ENCODE assay signal across 8 cellular contexts in the genomic region with DNA sequence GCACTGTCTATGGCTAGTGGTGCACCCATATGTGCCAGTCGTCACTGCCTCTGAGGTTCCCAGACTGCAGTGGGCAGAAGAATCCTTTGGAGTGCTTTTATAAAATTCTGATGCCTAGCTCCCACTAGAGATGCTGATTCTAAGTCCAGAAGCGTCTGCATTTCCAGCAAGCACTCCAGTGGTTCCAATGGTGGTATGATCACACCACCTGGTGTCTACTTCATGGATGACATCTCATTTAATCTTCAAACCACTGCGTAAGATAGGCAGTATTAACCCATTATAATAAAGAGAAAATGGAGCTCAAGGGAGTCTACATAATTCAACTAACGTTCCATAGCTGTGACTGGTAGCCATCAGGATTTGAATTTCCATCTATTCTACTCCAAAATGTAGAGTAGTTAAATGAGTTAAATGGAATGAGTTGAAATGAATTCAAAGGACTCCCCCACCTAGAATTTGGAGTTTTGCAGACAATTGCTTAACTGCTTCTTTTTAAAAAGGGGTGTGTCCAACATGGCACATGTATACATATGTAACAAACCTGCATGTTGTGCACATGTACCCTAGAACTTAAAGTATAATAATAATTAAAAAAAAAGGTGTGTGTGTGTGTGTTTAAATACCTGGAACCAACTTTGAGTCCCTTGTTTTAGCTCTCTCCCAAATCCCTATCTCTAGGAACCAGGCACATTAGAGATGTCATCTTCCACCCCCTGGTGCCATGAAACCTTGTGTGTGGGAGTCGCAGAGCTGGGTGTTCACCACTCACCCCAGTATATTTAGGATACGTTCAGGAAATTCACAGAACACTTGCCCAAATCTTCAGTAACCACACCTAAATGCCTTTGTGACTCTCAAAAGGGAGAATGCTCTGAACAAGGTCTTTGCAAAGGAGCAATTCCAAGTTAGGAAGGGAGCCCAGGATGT. TPM values are rescaled to one million over a fixed set of nuclear protein-coding genes. Genes with fewer than 3 reads are reported as not detected.
DNase-seq lines count a peak whose midpoint lies in the region; ATAC-seq, FAIRE-seq and TF ChIP-seq lines count a peak whose summit lies in the region.

No MANE protein-coding gene starts in this region.

- ATAC-seq in A549 (peak; percentile 87 to 95), heart right ventricle (peak in 7 of 8 donors; percentile 65 to 88 (median 80)), GM21529 (IDR thresholded peaks at IDR 0.05; ENCODE audit: unreplicated experiment) (no peak)
- peak; percentile 75 for ATAC-seq in stimulated activated effector memory CD8-positive, alpha-beta T cell treated with anti-CD3 and anti-CD28 coated beads, Interleukin-12 subunit alpha, Interleukin-12 subunit beta, amount 100 ng/mL, for 72 hours

- no peaks in the 10 kb centered on the region for H3K9me3 Mint-ChIP-seq in stimulated activated effector memory CD8-positive, alpha-beta T cell treated with anti-CD3 and anti-CD28 coated beads, Interleukin-12 subunit alpha, Interleukin-12 subunit beta, amount 100 ng/mL, for 72 hours

- FAIRE-seq in A549 (lab: Jason Lieb, UNC) = no peak

- TF ChIP-seq EP300 in A549 (IDR thresholded peaks at IDR 0.05) = no peak

- H3K4me1 ChIP-seq in A549 (peaks cover 33% of the 10 kb centered on the region), heart right ventricle (peaks cover 0 to 11% (median 0%) of the 10 kb centered on the region in 9 donors)

- TF ChIP-seq POLR2A in A549 (IDR thresholded peaks at IDR 0.05; ENCODE audit: low read length) = no peak

- POLR2A ChIA-PET in A549 (lab: Yijun Ruan, JAX) = interaction anchor here (0.6 to 1.3 kb wide), 5 partner anchors 14 to 435 kb away, joined by 3 read pairs; partner anchors contain the start of gene CABYR

- DNase-seq in A549 (ENCODE audit: low read depth in 1 of 2, low spot score in 1 of 2) (peak; percentile 43 to 79), Daoy (ENCODE audit: low read depth) (peak; percentile 53), LNCaP clone FGC (ENCODE audit: low read depth) (no peak), WERI-Rb-1 (peak; percentile 29), heart right ventricle (peak in 1 of 2 donors; percentile 29), activated T-cell treated with anti-CD3 and anti-CD28 coated beads for 4 hours (no peak)
- DNase-seq in stimulated activated effector memory CD8-positive, alpha-beta T cell treated with anti-CD3 and anti-CD28 coated beads, Interleukin-12 subunit alpha, Interleukin-12 subunit beta, amount 100 ng/mL, for 72 hours (ENCODE audit: low spot score in 2 of 2) = no peak

- H3K36me3 ChIP-seq in WERI-Rb-1 (no peaks in the 10 kb centered on the region), heart right ventricle (no peaks in the 10 kb centered on the region)

- no peak overlapping the region for H3K4me2 ChIP-seq in A549

- peaks cover 8% of the 10 kb centered on the region; the same call in 2 of the 3 replicates for H3K9me3 ChIP-seq in A549
- no peaks in the 10 kb centered on the region for H3K9me3 ChIP-seq in WERI-Rb-1 (ENCODE audit: severe bottlenecking)
- H3K9me3 ChIP-seq in heart right ventricle = peaks cover 0 to 17% (median 5%) of the 10 kb centered on the region in 11 donors

- H3K4me3 Mint-ChIP-seq in stimulated activated effector memory CD8-positive, alpha-beta T cell treated with anti-CD3 and anti-CD28 coated beads, Interleukin-12 subunit alpha, Interleukin-12 subunit beta, amount 100 ng/mL, for 72 hours = no peak overlapping the region

- no peak overlapping the region for H3K27ac Mint-ChIP-seq in stimulated activated effector memory CD8-positive, alpha-beta T cell treated with anti-CD3 and anti-CD28 coated beads, Interleukin-12 subunit alpha, Interleukin-12 subunit beta, amount 100 ng/mL, for 72 hours

- TF ChIP-seq RAD21 in A549 (conservative IDR thresholded peaks at IDR 0.05 in 1 of 2, IDR thresholded peaks at IDR 0.05 in 1 of 2) = peak; percentile 90 to 94

- H3K27ac ChIP-seq in A549 (peak overlapping the region; percentile 36 to 41; a peak in 5 of 6 replicates), WERI-Rb-1 (no peak overlapping the region), heart right ventricle (peak overlapping the region in 2 of 10 donors; percentile 6 to 16)

- H3K4me1 Mint-ChIP-seq in stimulated activated effector memory CD8-positive, alpha-beta T cell treated with anti-CD3 and anti-CD28 coated beads, Interleukin-12 subunit alpha, Interleukin-12 subunit beta, amount 100 ng/mL, for 72 hours = peaks cover 12% of the 10 kb centered on the region

- H3K4me3 ChIP-seq in A549 (no peak overlapping the region), LNCaP clone FGC (ENCODE audit: low read depth, low read length) (no peak overlapping the region), WERI-Rb-1 (ENCODE audit: low read depth, low read length) (no peak overlapping the region), heart right ventricle (no peak overlapping the region)

- CTCF ChIA-PET in A549 (lab: Yijun Ruan, JAX) = interaction anchor here (0.6 to 6.8 kb wide), 67 partner anchors 8 to 672 kb away, joined by 3 to 89 read pairs (median 5); partner anchors contain the start of genes LAMA3, NPC1 and RMC1

- no peaks in the 10 kb centered on the region for H3K36me3 Mint-ChIP-seq in stimulated activated effector memory CD8-positive, alpha-beta T cell treated with anti-CD3 and anti-CD28 coated beads, Interleukin-12 subunit alpha, Interleukin-12 subunit beta, amount 100 ng/mL, for 72 hours

- H3K27me3 ChIP-seq in WERI-Rb-1 (ENCODE audit: insufficient read depth, low read depth, severe bottlenecking) (no peaks in the 10 kb centered on the region), heart right ventricle (peaks cover 0 to 7% (median 0%) of the 10 kb centered on the region in 7 donors)

- WGBS in A549 (ENCODE audit: missing lambda C conversion rate) = 38% methylated on average over 6 of the region's 6 CpGs
- 52 to 56% methylated on average over 6 of the region's 6 CpGs for WGBS in heart right ventricle, 2 donors

- peak; percentile 73 for TF ChIP-seq CTCF in A549 (IDR thresholded peaks at IDR 0.05)
- TF ChIP-seq CTCF in LNCaP clone FGC (IDR thresholded peaks at IDR 0.05; ENCODE audit: control insufficient read depth, extremely low read depth, insufficient read depth) = peak; percentile 71
- TF ChIP-seq CTCF in WERI-Rb-1 (IDR thresholded peaks at IDR 0.05; ENCODE audit: low read depth, low read length) = peak; percentile 30; the same call in 1 of the 2 replicates
- peak; percentile 27 to 78 (median 61) for TF ChIP-seq CTCF in heart right ventricle (IDR thresholded peaks at IDR 0.05)

- intact Hi-C loops in heart right ventricle (cut with DNase I) = loop anchor here (1.0 to 10.0 kb wide), 5 partner anchors 81 to 189 kb away; no protein-coding TSS in a partner anchor

TF ChIP-seq in A549, 52 proteins besides CTCF, POLR2A, EP300 and RAD21:
- no peak for TF ChIP-seq EHF (CRISPR knock-in tag; IDR thresholded peaks at IDR 0.05)
- TF ChIP-seq SMC3 (IDR thresholded peaks at IDR 0.05) = peak; percentile 89

RNA-seq across cellular contexts. Expression of gene LAMA3, which starts 14.1 kb away (rescaled TPM):
- polyA plus RNA-seq in A549 (2011; rRNA removed) (31.0 and 40.1 TPM in 2 replicates), A549 (2017; fragmentation: RNase III; extraction: RNeasy Plus Mini Kit Qiagen cat#74134 plus additional on column Dnase treatment) (18.2 to 24.1 TPM (median 19.4 TPM) in 3 replicates), heart right ventricle (1 to 10 TPM; 1.7 to 3.7 TPM)
- 9.6 and 11.6 TPM in 2 replicates for polyA plus RNA-seq in A549 (2012; cell fraction: cytosol; rRNA removed)
- polyA plus RNA-seq in A549 (2012; cell fraction: nucleus; rRNA removed) = 26.8 and 38.7 TPM in 2 replicates
- 41.6 and 42.2 TPM in 2 replicates for polyA minus RNA-seq in A549 (2011; rRNA and poly(A)+ RNA removed)
- total RNA-seq in Daoy (2014; rRNA removed; shearing (Covaris generic)) = 1.4 and 5.9 TPM in 2 replicates
- total RNA-seq in heart right ventricle = 1 to 10 TPM in 9 of 10 donors, under 1 TPM in 1; 0.89 to 5.3 (median 3.3) TPM

RNA-seq across cellular contexts. Expression of gene ANKRD29, which starts 40.6 kb away (rescaled TPM):
- polyA plus RNA-seq in A549 (2011; rRNA removed) = 25.2 and 25.4 TPM in 2 replicates
- 10.5 and 12.3 TPM in 2 replicates for polyA plus RNA-seq in A549 (2012; cell fraction: cytosol; rRNA removed)
- 13.5 and 15.5 TPM in 2 replicates for polyA plus RNA-seq in A549 (2012; cell fraction: nucleus; rRNA removed)
- 12.4 to 17.4 TPM (median 17.2 TPM) in 3 replicates for polyA plus RNA-seq in A549 (2017; fragmentation: RNase III; extraction: RNeasy Plus Mini Kit Qiagen cat#74134 plus additional on column Dnase treatment)
- 13.2 and 17.2 TPM in 2 replicates for polyA minus RNA-seq in A549 (2011; rRNA and poly(A)+ RNA removed)
- total RNA-seq in Daoy (2014; rRNA removed; shearing (Covaris generic)) = 1.6 and 3.9 TPM in 2 replicates
- total RNA-seq in heart right ventricle = 1 to 10 TPM; 2.8 to 8.5 (median 6.0) TPM
- 10 to 100 TPM in 1 of 2 donors, 1 to 10 TPM in 1; 2.1 to 11.5 TPM for polyA plus RNA-seq in heart right ventricle

Comparison
In these comparisons a context has a peak if more than half of its experiments do, and no peak if none do; other contexts are left out.
1. DNase-seq: peak in A549 (2 of 2), Daoy (single experiment) and WERI-Rb-1 (single experiment); none in LNCaP clone FGC (single experiment), stimulated activated effector memory CD8-positive, alpha-beta T cell treated with anti-CD3 and anti-CD28 coated beads, Interleukin-12 subunit alpha, Interleukin-12 subunit beta, amount 100 ng/mL, for 72 hours (0 of 2) and activated T-cell treated with anti-CD3 and anti-CD28 coated beads for 4 hours (single experiment).
2. Peak in every context shown above with its lines, with median percentiles within 50 percentile points of each other: CTCF ChIP-seq.